14 cellular contexts compared by ENCODE assay signal in the genomic region with DNA sequence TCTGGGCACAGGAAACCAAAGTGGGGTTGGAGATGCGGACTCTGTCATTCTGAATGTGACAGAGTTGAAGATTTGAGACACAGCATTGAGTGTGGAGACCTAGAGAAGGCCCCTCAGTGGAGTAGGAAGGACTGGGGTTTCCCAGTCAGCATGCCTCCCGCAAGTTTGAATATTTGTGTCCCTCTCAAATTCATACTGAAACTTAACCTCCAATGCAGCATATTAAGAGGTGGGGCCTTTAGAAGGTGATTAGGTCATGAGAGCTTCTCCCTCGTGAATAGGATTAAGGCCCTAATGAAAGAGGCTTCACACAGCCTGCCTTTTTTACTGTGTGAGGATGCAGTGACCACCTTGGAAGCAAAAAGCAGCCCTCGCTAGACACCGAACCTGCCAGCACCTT. TPM values are rescaled to one million over a fixed set of nuclear protein-coding genes. Genes with fewer than 3 reads are reported as not detected.
DNase-seq lines count a peak whose midpoint lies in the region; ATAC-seq and TF ChIP-seq lines count a peak whose summit lies in the region.
"Had no signal": no experiment of that assay in that cellular context is flagged by ENCODE, and none has a peak within 500 bp of the region (broad histone marks: within the 10 kb centered on the region; RNA-seq: fewer than 3 reads in every experiment).

No MANE protein-coding gene starts in this region.

- H3K23ac ChIP-seq in trophoblast cell (ENCODE audit: low read length), result no peak overlapping the region

- H4K12ac ChIP-seq in trophoblast cell (ENCODE audit: low read depth, low read length), result no peak overlapping the region

- no peak overlapping the region for H4K8ac ChIP-seq in trophoblast cell (ENCODE audit: low read depth, low read length)

- H3K9me3 ChIP-seq in CD4-positive, CD25-positive, alpha-beta regulatory T cell (ENCODE audit: control insufficient read depth in 2 of 2, low read length in 2 of 2), result no peaks in the 10 kb centered on the region
- no peaks in the 10 kb centered on the region for H3K9me3 ChIP-seq in trophoblast cell (ENCODE audit: insufficient read depth, low read depth, low read length)
- H3K9me3 ChIP-seq in Caco-2, result no peaks in the 10 kb centered on the region
- H3K9me3 ChIP-seq: SK-N-SH, tibial nerve had no signal

- no peak overlapping the region for H3K4me3 ChIP-seq in CD4-positive, CD25-positive, alpha-beta regulatory T cell (ENCODE audit: low read depth, low read length)
- H3K4me3 ChIP-seq in trophoblast cell (ENCODE audit: low read depth, low read length) (no peak overlapping the region), Caco-2 (ENCODE audit: low read depth, low read length) (no peak overlapping the region)
- H3K4me3 ChIP-seq: tibial nerve had no signal

- no peak overlapping the region for H4K91ac ChIP-seq in trophoblast cell (ENCODE audit: low read depth, low read length)

- no peak overlapping the region for H3K4ac ChIP-seq in trophoblast cell (ENCODE audit: low read depth, low read length)

- H2BK12ac ChIP-seq in trophoblast cell (ENCODE audit: low read length), result no peak overlapping the region

- H2AFZ ChIP-seq in trophoblast cell (ENCODE audit: insufficient read depth, low read length, poor library complexity), result no peak overlapping the region

- intact Hi-C loops in Caco-2 (cut with micrococcal nuclease; ENCODE audit: unreplicated experiment), result no loop called here

- no peak overlapping the region for H3K4me3 Mint-ChIP-seq in CD4-positive, CD25-positive, alpha-beta regulatory T cell
- no peak overlapping the region for H3K4me3 Mint-ChIP-seq in Caco-2 (ENCODE audit: unreplicated experiment)

- no peak overlapping the region for H3K27ac ChIP-seq in CD4-positive, CD25-positive, alpha-beta regulatory T cell (ENCODE audit: insufficient read depth, low read length, poor library complexity, severe bottlenecking)
- no peak overlapping the region for H3K27ac ChIP-seq in trophoblast cell (ENCODE audit: low read depth, low read length)
- H3K27ac ChIP-seq: tibial nerve had no signal

- CTCF ChIA-PET in Caco-2 (lab: Charles Lee), result no interaction called here

- no peak overlapping the region for H2BK5ac ChIP-seq in trophoblast cell (ENCODE audit: low read depth, low read length, poor library complexity)

- H2BK120ac ChIP-seq in trophoblast cell (ENCODE audit: insufficient read depth, low read length, poor library complexity), result no peak overlapping the region

- H3K36me3 ChIP-seq in CD4-positive, CD25-positive, alpha-beta regulatory T cell (ENCODE audit: control insufficient read depth, insufficient read depth, low read length), result peaks cover 20% of the 10 kb centered on the region
- H3K36me3 ChIP-seq in trophoblast cell (ENCODE audit: control insufficient read depth in 1 of 2, insufficient read depth in 2 of 2, low read length in 2 of 2) (peaks cover 12 to 13% of the 10 kb centered on the region in 2 experiments), Caco-2 (ENCODE audit: control insufficient read depth, insufficient read depth, low read length) (no peaks in the 10 kb centered on the region)

- no TSS peak for BruUV-seq in Caco-2 (replicated peaks; lab: Mats Ljungman, UMichigan)

- no CpG with 5 or more reads among the region's 5 CpGs for WGBS in trophoblast cell (ENCODE audit: extremely low coverage, insufficient coverage, insufficient read length)

- no peaks in the 10 kb centered on the region for H3K79me2 ChIP-seq in trophoblast cell (ENCODE audit: control insufficient read depth, insufficient read depth, low read length, poor library complexity)

- peak overlapping the region in 2 of 3 donors; percentile 67 to 69 for H3K27ac Mint-ChIP-seq in CD4-positive, CD25-positive, alpha-beta regulatory T cell
- H3K27ac Mint-ChIP-seq in Caco-2 (ENCODE audit: unreplicated experiment), result no peak overlapping the region

- H3K4me1 ChIP-seq in CD4-positive, CD25-positive, alpha-beta regulatory T cell (ENCODE audit: control insufficient read depth, insufficient read depth, low read length, poor library complexity, severe bottlenecking), result peaks cover 3% of the 10 kb centered on the region
- H3K4me1 ChIP-seq in trophoblast cell (ENCODE audit: control insufficient read depth in 1 of 2, insufficient read depth in 2 of 2, low read length in 2 of 2) (no peaks in the 10 kb centered on the region), Caco-2 (no peaks in the 10 kb centered on the region)

- H3K79me1 ChIP-seq in trophoblast cell (ENCODE audit: low read length), result no peaks in the 10 kb centered on the region

- no peak for TF ChIP-seq CTCF in Caco-2 (IDR thresholded peaks at IDR 0.05; ENCODE audit: insufficient read depth in 1 of 2, low read depth in 1 of 2, low read length in 1 of 2, severe bottlenecking in 1 of 2, unreplicated experiment in 1 of 2)

- H3K9ac ChIP-seq in trophoblast cell (ENCODE audit: low read length), result no peak overlapping the region
- H3K9ac ChIP-seq: SK-N-SH had no signal

- no peak for ATAC-seq in CD4-positive, CD25-positive, alpha-beta regulatory T cell (ENCODE audit: low read depth in 2 of 2)
- ATAC-seq in GM19372 (IDR thresholded peaks at IDR 0.05; ENCODE audit: low read depth, unreplicated experiment) (peak; percentile 68), HG03139 (IDR thresholded peaks at IDR 0.05; ENCODE audit: unreplicated experiment) (peak; percentile 72)

- peaks cover 3 to 12% (median 7%) of the 10 kb centered on the region in 4 donors for H3K4me1 Mint-ChIP-seq in CD4-positive, CD25-positive, alpha-beta regulatory T cell
- no peaks in the 10 kb centered on the region for H3K4me1 Mint-ChIP-seq in Caco-2 (ENCODE audit: low read depth, unreplicated experiment)

- no peaks in the 10 kb centered on the region for H3K9me3 Mint-ChIP-seq in CD4-positive, CD25-positive, alpha-beta regulatory T cell
- H3K9me3 Mint-ChIP-seq in Caco-2 (ENCODE audit: unreplicated experiment), result no peaks in the 10 kb centered on the region

- H3K36me3 Mint-ChIP-seq in CD4-positive, CD25-positive, alpha-beta regulatory T cell, result peaks cover 20% of the 10 kb centered on the region
- H3K36me3 Mint-ChIP-seq in Caco-2 (ENCODE audit: insufficient read depth, unreplicated experiment), result peaks cover 9% of the 10 kb centered on the region

- H3K18ac ChIP-seq in trophoblast cell (ENCODE audit: low read length), result no peak overlapping the region

- peak in 1 of 3 donors; percentile 33 for DNase-seq in CD4-positive, CD25-positive, alpha-beta regulatory T cell
- DNase-seq in trophoblast cell (no peak), NCI-H187 (lab: John Stamatoyannopoulos, UW) (no peak), Caco-2 (no peak)
- DNase-seq: AML-193; amniotic stem cell; GOT3; mammary epithelial cell; NCI-H2029; SK-N-SH; stimulated activated CD4-positive, alpha-beta T cell treated with anti-CD3 and anti-CD28 coated beads, Interleukin-12 subunit alpha, Interleukin-12 subunit beta, amount 100 ng/mL, for 4 hours had no signal

- POLR2A ChIA-PET in Caco-2 (lab: Charles Lee), result no interaction called here

- no peaks in the 10 kb centered on the region for H3K27me3 Mint-ChIP-seq in CD4-positive, CD25-positive, alpha-beta regulatory T cell
- no peaks in the 10 kb centered on the region for H3K27me3 Mint-ChIP-seq in Caco-2 (ENCODE audit: insufficient read depth, unreplicated experiment)

- no peak overlapping the region for H3K14ac ChIP-seq in trophoblast cell (ENCODE audit: low read length)

- H3K27me3 ChIP-seq in CD4-positive, CD25-positive, alpha-beta regulatory T cell (ENCODE audit: control insufficient read depth, insufficient read depth, low read length), result no peaks in the 10 kb centered on the region
- H3K27me3 ChIP-seq in trophoblast cell (ENCODE audit: insufficient read depth, low read length) (no peaks in the 10 kb centered on the region), Caco-2 (replicated peaks; ENCODE audit: control insufficient read depth, insufficient read depth, low read length) (no peaks in the 10 kb centered on the region)
- H3K27me3 ChIP-seq: tibial nerve had no signal

- no peak overlapping the region for H2AK5ac ChIP-seq in trophoblast cell (ENCODE audit: low read length)

- no peak overlapping the region for H3K4me2 ChIP-seq in trophoblast cell (ENCODE audit: low read length)
- H3K4me2 ChIP-seq: SK-N-SH had no signal

RNA-seq across cellular contexts. Expression of gene HDDC3, which starts 8.0 kb away (rescaled TPM):
- 15.6 TPM for total RNA-seq in CD4-positive, CD25-positive, alpha-beta regulatory T cell
- 10 to 100 TPM; 24.4 to 36.2 (median 33.3) TPM for polyA plus RNA-seq in CD4-positive, CD25-positive, alpha-beta regulatory T cell
- 6.9 and 7.4 TPM in 2 replicates for polyA plus RNA-seq in trophoblast cell (2013)
- total RNA-seq in Caco-2 (2022), result 20.0 and 21.6 TPM in 2 replicates

RNA-seq across cellular contexts. Expression of gene UNC45A, which starts 10.7 kb away (rescaled TPM):
- 48.3 TPM for total RNA-seq in CD4-positive, CD25-positive, alpha-beta regulatory T cell
- polyA plus RNA-seq in CD4-positive, CD25-positive, alpha-beta regulatory T cell, result 10 to 100 TPM; 45.4 to 65.9 (median 59.3) TPM
- 32.0 and 33.0 TPM in 2 replicates for polyA plus RNA-seq in trophoblast cell (2013)
- 62.6 and 63.8 TPM in 2 replicates for total RNA-seq in Caco-2 (2022)

RNA-seq across cellular contexts. Expression of gene MAN2A2, which starts 21.3 kb away (rescaled TPM):
- total RNA-seq in CD4-positive, CD25-positive, alpha-beta regulatory T cell, result 120 TPM
- 1 to 10 TPM; 3.8 to 6.6 (median 5.7) TPM for polyA plus RNA-seq in CD4-positive, CD25-positive, alpha-beta regulatory T cell
- polyA plus RNA-seq in trophoblast cell (2013), result 21.0 and 22.3 TPM in 2 replicates
- total RNA-seq in Caco-2 (2022), result 64.9 and 69.8 TPM in 2 replicates

RNA-seq across cellular contexts. Expression of gene RCCD1, which starts 30.3 kb away (rescaled TPM):
- 6.2 TPM for total RNA-seq in CD4-positive, CD25-positive, alpha-beta regulatory T cell
- polyA plus RNA-seq in CD4-positive, CD25-positive, alpha-beta regulatory T cell, result 1 to 10 TPM; 2.2 to 4.2 (median 3.3) TPM
- 6.2 and 6.6 TPM in 2 replicates for polyA plus RNA-seq in trophoblast cell (2013)
- 26.1 and 29.6 TPM in 2 replicates for total RNA-seq in Caco-2 (2022)

RNA-seq across cellular contexts. Expression of gene FES, which starts 40.1 kb away (rescaled TPM):
- 3.8 TPM for total RNA-seq in CD4-positive, CD25-positive, alpha-beta regulatory T cell
- polyA plus RNA-seq in CD4-positive, CD25-positive, alpha-beta regulatory T cell, result under 1 TPM in 2 of 4 donors, not detected in 2; 0.13 TPM
- polyA plus RNA-seq in trophoblast cell (2013), result 11.0 and 11.7 TPM in 2 replicates
- total RNA-seq in Caco-2 (2022), result 1.7 and 1.8 TPM in 2 replicates
- polyA plus RNA-seq: mammary epithelial cell had no signal

Comparison
In these comparisons a context has a peak if more than half of its experiments do, and no peak if none do; other contexts are left out.
1. ATAC-seq: peak in GM19372 (single experiment) and HG03139 (single experiment); none in CD4-positive, CD25-positive, alpha-beta regulatory T cell (0 of 2).